In the genomic region with DNA sequence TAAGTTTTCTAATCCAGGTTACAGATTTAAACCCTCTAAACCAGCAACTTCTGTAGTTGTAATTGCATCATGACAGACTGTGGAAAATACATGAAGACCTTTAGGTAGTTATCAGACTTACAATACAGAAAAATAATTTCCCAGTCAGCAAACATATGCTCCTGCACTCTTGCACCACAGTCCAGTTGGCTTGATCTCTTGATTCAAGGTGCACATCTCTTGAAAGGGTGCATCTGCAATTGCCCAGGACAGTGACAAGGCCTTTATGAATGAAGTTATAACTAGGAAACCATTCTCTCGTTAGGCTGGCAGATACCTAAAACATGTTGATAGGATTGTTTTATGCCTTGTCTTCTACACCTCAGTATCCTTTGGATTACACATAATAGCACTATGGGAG, we compare ENCODE assay signal across 39 cellular contexts. TPM values are rescaled to one million over a fixed set of nuclear protein-coding genes. Genes with fewer than 3 reads are reported as not detected.
"Had no signal": no experiment of that assay in that cellular context is flagged by ENCODE, and none has a peak within 500 bp of the region (broad histone marks: within the 10 kb centered on the region; RNA-seq: fewer than 3 reads in every experiment).

No MANE protein-coding gene starts in this region.

- H3K4me1 ChIP-seq: adrenal gland, ascending aorta, body of pancreas, breast epithelium had no signal

- FAIRE-seq: astrocyte, bronchial epithelial cell had no signal

- ATAC-seq: activated naive CD4-positive, alpha-beta T cell treated with anti-CD3 and anti-CD28 coated beads, Interleukin-2, amount 50 U/mL, for 72 hours; activated naive CD8-positive, alpha-beta T cell treated with anti-CD3 and anti-CD28 coated beads, Interleukin-2, amount 50 U/mL, for 24 hours; activated T-cell treated with anti-CD3 and anti-CD28 coated beads, Interleukin-2, amount 50 U/mL, for 4 hours; activated T-cell treated with anti-CD3 and anti-CD28 coated beads, Interleukin-2, amount 50 U/mL, for 72 hours; activated T-helper 17 cell treated with anti-CD3 and anti-CD28 coated beads, Interleukin-2, amount 50 U/mL, for 72 hours; body of pancreas had no signal

- DNase-seq: activated effector memory CD4-positive, alpha-beta T cell treated with anti-CD3 and anti-CD28 coated beads, Interleukin-2, amount 50 U/mL, for 16 hours; activated effector memory CD4-positive, alpha-beta T cell treated with Interleukin-2 at 50 U/mL for 16 hours; activated gamma-delta T cell; activated gamma-delta T cell treated with Interleukin-2 at 50 U/mL for 16 hours; activated naive CD4-positive, alpha-beta T cell; activated naive CD4-positive, alpha-beta T cell treated with anti-CD3 and anti-CD28 coated beads for 36 hours; activated naive CD4-positive, alpha-beta T cell treated with anti-CD3 and anti-CD28 coated beads, Interleukin-2, amount 10 ng/mL, durations not matched to agents 7 days and 5 days; activated naive CD4-positive, alpha-beta T cell treated with anti-CD3 and anti-CD28 coated beads, Interleukin-2, amount 50 U/mL, for 16 hours; activated naive CD4-positive, alpha-beta T cell treated with Interleukin-2 at 50 U/mL for 16 hours; activated naive CD8-positive, alpha-beta T cell treated with anti-CD3 and anti-CD28 coated beads for 36 hours; activated naive CD8-positive, alpha-beta T cell treated with anti-CD3 and anti-CD28 coated beads, Interleukin-2, amount 10 ng/mL, durations not matched to agents 7 days and 5 days; activated naive CD8-positive, alpha-beta T cell treated with anti-CD3 and anti-CD28 coated beads, Interleukin-2, amount 50 U/mL, for 24 hours; activated T-cell treated with anti-CD3 and anti-CD28 coated beads, Interleukin-2, amount 50 U/mL, for 1 hour; activated T-cell treated with anti-CD3 and anti-CD28 coated beads, Interleukin-2, amount 50 U/mL, for 24 hours; activated T-cell treated with anti-CD3 and anti-CD28 coated beads, Interleukin-2, amount 50 U/mL, for 4 hours; activated T-cell treated with anti-CD3 and anti-CD28 coated beads, Interleukin-2, amount 50 U/mL, for 48 hours; activated T-cell treated with anti-CD3 and anti-CD28 coated beads, Interleukin-2, amount 50 U/mL, for 72 hours; adrenal gland; amniotic stem cell; amygdala; anterior cingulate cortex; aorta; body of pancreas; brain microvascular endothelial cell; caudate nucleus; central memory CD4-positive, alpha-beta T cell; cerebellar nuclear complex had no signal

- H3K27ac ChIP-seq: adrenal gland, ascending aorta, body of pancreas, brain microvascular endothelial cell, breast epithelium, cardiac muscle cell had no signal

- H3K4me3 ChIP-seq: adrenal gland, ascending aorta, body of pancreas, breast epithelium, cardiac muscle cell had no signal

- H3K9me3 ChIP-seq: adrenal gland, ascending aorta, body of pancreas, breast epithelium had no signal

- H3K36me3 ChIP-seq: adrenal gland, ascending aorta, brain microvascular endothelial cell, breast epithelium, cardiac muscle cell had no signal

- H3K27me3 ChIP-seq: adrenal gland, ascending aorta, body of pancreas, brain microvascular endothelial cell had no signal

RNA-seq across cellular contexts. Expression of a gene that starts 7.6 kb away (rescaled TPM):
- total RNA-seq: activated naive CD4-positive, alpha-beta T cell treated with anti-CD3 and anti-CD28 coated beads for 36 hours; activated naive CD4-positive, alpha-beta T cell treated with anti-CD3 and anti-CD28 coated beads, Interleukin-2, amount 50 U/mL, for 72 hours; activated naive CD8-positive, alpha-beta T cell treated with anti-CD3 and anti-CD28 coated beads for 36 hours; activated naive CD8-positive, alpha-beta T cell treated with anti-CD3 and anti-CD28 coated beads, Interleukin-2, amount 10 ng/mL, durations not matched to agents 7 days and 5 days; activated T-cell treated with anti-CD3 and anti-CD28 coated beads, Interleukin-2, amount 50 U/mL, for 4 hours; activated T-cell treated with anti-CD3 and anti-CD28 coated beads, Interleukin-2, amount 50 U/mL, for 72 hours; activated T-helper 1 cell treated with anti-CD3 and anti-CD28 coated beads, Interleukin-12 subunit alpha, Interleukin-12 subunit beta, Interleukin-2, Interleukin-4 antibody, amounts not matched to agents 30 ng/mL and 10 ng/mL and 1 ng/mL, durations not matched to agents 14 hours and 24 hours and 36 hours; activated T-helper 17 cell treated with anti-CD3 and anti-CD28 coated beads, Interleukin-2, amount 50 U/mL, for 72 hours; activated T-helper 2 cell treated with anti-CD3 and anti-CD28 coated beads, Interferon-gamma antibody, Interleukin-2, Interleukin-4, amounts not matched to agents 10 μg/mL and 5 μg/mL and 100 μg/mL, durations not matched to agents 14 hours and 24 hours and 36 hours; aorta; ascending aorta; astrocyte; body of pancreas; bronchial epithelial cell; cardiac muscle cell; cardiac septum; chondrocyte had no signal
- polyA plus RNA-seq: adipose tissue, aorta, cardiac muscle cell had no signal
